Comparison of ENCODE assay signal across 8 cellular contexts in genomic region chr9:120531683-120532300, GRCh38. TPM values are rescaled to one million over a fixed set of nuclear protein-coding genes. Genes with fewer than 3 reads are reported as not detected.
DNase-seq lines count a peak whose midpoint lies in the region; ATAC-seq and TF ChIP-seq lines count a peak whose summit lies in the region.

No MANE protein-coding gene starts in this region.

- peaks cover 7% of the 10 kb centered on the region for H3K4me1 Mint-ChIP-seq in activated CD4-positive, alpha-beta T cell treated with anti-CD3 and anti-CD28 coated beads, Interleukin-2, amount 10 ng/mL, durations not matched to agents 24 days and 14 days

- no peak overlapping the region for H3K4me3 ChIP-seq in astrocyte of the cerebellum (ENCODE audit: low read depth, low read length)

- H3K27me3 Mint-ChIP-seq in activated CD4-positive, alpha-beta T cell treated with anti-CD3 and anti-CD28 coated beads, Interleukin-2, amount 10 ng/mL, durations not matched to agents 24 days and 14 days, result no peaks in the 10 kb centered on the region

- no peak for ATAC-seq in GM21360 (IDR thresholded peaks at IDR 0.05; ENCODE audit: unreplicated experiment)

- no peak overlapping the region for H3K27ac Mint-ChIP-seq in activated CD4-positive, alpha-beta T cell treated with anti-CD3 and anti-CD28 coated beads, Interleukin-2, amount 10 ng/mL, durations not matched to agents 24 days and 14 days

- in situ Hi-C loops in astrocyte of the cerebellum (cut with HindIII; ENCODE audit: low sequenced_read_pairs), result loop anchor here (25.0 kb wide), 1 partner anchor 969 kb away; no protein-coding TSS in a partner anchor

- TF ChIP-seq CTCF in astrocyte of the cerebellum (IDR thresholded peaks at IDR 0.05; ENCODE audit: low read depth, low read length, missing control alignments), result peak; percentile 66

- no peaks in the 10 kb centered on the region for H3K9me3 Mint-ChIP-seq in activated CD4-positive, alpha-beta T cell treated with anti-CD3 and anti-CD28 coated beads, Interleukin-2, amount 10 ng/mL, durations not matched to agents 24 days and 14 days

- intact Hi-C loops in activated CD4-positive, alpha-beta T cell treated with anti-CD3 and anti-CD28 coated beads, Interleukin-2, amount 10 ng/mL, durations not matched to agents 24 days and 14 days (cut with micrococcal nuclease), result loop anchor here (10.0 kb wide), 1 partner anchor 977 kb away; no protein-coding TSS in a partner anchor

- peak; percentile 70 for DNase-seq in activated CD4-positive, alpha-beta T cell treated with anti-CD3 and anti-CD28 coated beads, Interleukin-2, amount 10 ng/mL, durations not matched to agents 24 days and 14 days
- no peak for DNase-seq in activated CD4-positive, alpha-beta T cell treated with anti-CD3 and anti-CD28 coated beads for 1 hour
- DNase-seq in NCI-H2029 (lab: John Stamatoyannopoulos, UW) (peak; percentile 63), astrocyte of the cerebellum (ENCODE audit: low read depth) (peak; percentile 19), left kidney (ENCODE audit: low read depth, low spot score) (peak; percentile 31), T1000 (lab: John Stamatoyannopoulos, UW) (no peak)
- no peak for DNase-seq in activated naive CD4-positive, alpha-beta T cell (lab: John Stamatoyannopoulos, UW)

- no peak overlapping the region for H3K4me3 Mint-ChIP-seq in activated CD4-positive, alpha-beta T cell treated with anti-CD3 and anti-CD28 coated beads, Interleukin-2, amount 10 ng/mL, durations not matched to agents 24 days and 14 days

- H3K36me3 Mint-ChIP-seq in activated CD4-positive, alpha-beta T cell treated with anti-CD3 and anti-CD28 coated beads, Interleukin-2, amount 10 ng/mL, durations not matched to agents 24 days and 14 days (ENCODE audit: low read depth), result peaks cover 69% of the 10 kb centered on the region

RNA-seq across cellular contexts. Expression of gene CDK5RAP2, which starts 48.2 kb away (rescaled TPM):
- total RNA-seq in activated CD4-positive, alpha-beta T cell treated with anti-CD3 and anti-CD28 coated beads, Interleukin-2, amount 10 ng/mL, durations not matched to agents 24 days and 14 days, result 69.3 and 70.0 TPM in 2 replicates

Comparison
In these comparisons a context has a peak if more than half of its experiments do, and no peak if none do; other contexts are left out.
1. DNase-seq: peak in activated CD4-positive, alpha-beta T cell treated with anti-CD3 and anti-CD28 coated beads, Interleukin-2, amount 10 ng/mL, durations not matched to agents 24 days and 14 days (single experiment), NCI-H2029 (single experiment), astrocyte of the cerebellum (single experiment) and left kidney (single experiment); none in activated CD4-positive, alpha-beta T cell treated with anti-CD3 and anti-CD28 coated beads for 1 hour (single experiment), T1000 (single experiment) and activated naive CD4-positive, alpha-beta T cell (0 of 4).